ENCODE assay signal across 13 cellular contexts in the genomic region with DNA sequence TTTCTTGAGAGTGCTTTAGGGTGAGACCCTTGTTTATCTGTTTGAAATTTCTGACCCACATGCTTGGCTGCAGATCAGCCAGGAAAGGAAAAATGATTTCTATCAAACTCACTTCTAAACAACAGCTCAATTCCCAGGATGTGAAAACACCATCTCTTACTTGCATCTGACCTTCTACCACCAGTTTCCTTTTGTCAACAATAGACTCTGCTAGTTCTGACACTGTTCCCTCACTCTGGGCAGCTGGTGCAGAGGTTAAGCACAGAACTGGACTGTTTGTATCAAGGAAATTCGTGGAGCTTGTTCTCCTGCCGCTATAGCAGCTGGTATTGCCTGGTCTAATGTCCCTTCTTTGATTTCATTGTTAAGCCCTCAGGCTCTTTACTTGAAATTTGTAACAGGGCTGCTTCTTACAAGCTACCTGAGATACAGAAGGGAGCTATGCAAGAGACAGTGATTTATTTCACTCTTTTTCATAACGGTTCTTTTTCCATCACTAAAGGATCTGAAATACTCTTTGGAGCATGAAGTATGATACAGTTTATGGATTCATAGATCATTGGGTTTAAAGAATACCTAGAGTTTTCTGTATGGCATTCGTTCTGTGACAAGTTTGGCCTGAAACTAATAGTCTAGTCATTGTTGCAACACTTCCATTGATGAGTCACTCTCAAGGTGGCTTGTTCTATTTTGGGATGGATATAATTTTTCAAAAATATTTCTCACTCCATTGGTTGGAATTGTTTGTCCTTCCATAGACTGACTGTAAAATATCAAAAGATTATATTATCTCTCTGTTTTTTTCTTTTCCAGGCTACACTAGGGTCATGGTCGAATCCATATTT.
DNase-seq lines count a peak whose midpoint lies in the region; ATAC-seq and TF ChIP-seq lines count a peak whose summit lies in the region.
"Had no signal": no experiment of that assay in that cellular context is flagged by ENCODE, and none has a peak within 500 bp of the region (broad histone marks: within the 10 kb centered on the region; RNA-seq: fewer than 3 reads in every experiment).

No MANE protein-coding gene starts in this region.

- no peaks in the 10 kb centered on the region for H4K20me1 ChIP-seq in SK-N-SH (ENCODE audit: insufficient read depth)

- CTCF ChIA-PET in SK-N-SH (lab: Yijun Ruan, JAX): interaction anchor here (1.0 to 1.9 kb wide), 2 partner anchors 32 to 1217 kb away, joined by 5 read pairs; no protein-coding TSS in a partner anchor

- H3K4me2 ChIP-seq in SK-N-SH: no peak overlapping the region

- 27% methylated on average over 5 of the region's 5 CpGs for WGBS in SK-N-SH (ENCODE audit: low lambda C conversion rate)

- H3K27me3 Mint-ChIP-seq in stimulated activated naive B cell treated with anti-CD40 and anti-IgM and Interleukin-4, amounts not matched to agents 10 μg/mL and 1 μg/mL and 100 μg/mL, for 72 hours: peaks cover 6 to 14% of the 10 kb centered on the region in 2 donors
- H3K27me3 Mint-ChIP-seq: activated naive CD8-positive, alpha-beta T cell treated with anti-CD3 and anti-CD28 coated beads, Interleukin-2, amount 10 ng/mL, durations not matched to agents 7 days and 5 days had no signal

- H3K9me2 ChIP-seq in SK-N-SH: no peaks in the 10 kb centered on the region

- no peaks in the 10 kb centered on the region for H3K36me3 ChIP-seq in SK-N-SH (replicated peaks in 1 of 2; ENCODE audit: control insufficient read depth in 1 of 2, insufficient read depth in 2 of 2, low read length in 1 of 2)

- H3K4me1 Mint-ChIP-seq in stimulated activated naive B cell treated with anti-CD40 and anti-IgM and Interleukin-4, amounts not matched to agents 10 μg/mL and 1 μg/mL and 100 μg/mL, for 72 hours: no peaks in the 10 kb centered on the region
- H3K4me1 Mint-ChIP-seq: activated naive CD8-positive, alpha-beta T cell treated with anti-CD3 and anti-CD28 coated beads, Interleukin-2, amount 10 ng/mL, durations not matched to agents 7 days and 5 days had no signal

- POLR2A ChIA-PET in SK-N-SH (lab: Yijun Ruan, JAX): no interaction called here

- peak overlapping the region; percentile 32; the same call in 1 of the 2 replicates for H2AFZ ChIP-seq in SK-N-SH (ENCODE audit: low read depth)

- no peak for TF ChIP-seq CTCF in SK-N-SH (IDR thresholded peaks at IDR 0.05)

- no peaks in the 10 kb centered on the region for H3K36me3 Mint-ChIP-seq in stimulated activated naive B cell treated with anti-CD40 and anti-IgM and Interleukin-4, amounts not matched to agents 10 μg/mL and 1 μg/mL and 100 μg/mL, for 72 hours
- H3K36me3 Mint-ChIP-seq: activated naive CD8-positive, alpha-beta T cell treated with anti-CD3 and anti-CD28 coated beads, Interleukin-2, amount 10 ng/mL, durations not matched to agents 7 days and 5 days had no signal

- H3F3A ChIP-seq in SK-N-SH (replicated peaks; ENCODE audit: insufficient read depth): no peaks in the 10 kb centered on the region

- H3K27ac Mint-ChIP-seq in stimulated activated naive B cell treated with anti-CD40 and anti-IgM and Interleukin-4, amounts not matched to agents 10 μg/mL and 1 μg/mL and 100 μg/mL, for 72 hours: no peak overlapping the region
- H3K27ac Mint-ChIP-seq: activated naive CD8-positive, alpha-beta T cell treated with anti-CD3 and anti-CD28 coated beads, Interleukin-2, amount 10 ng/mL, durations not matched to agents 7 days and 5 days had no signal

- no peak overlapping the region for H3K4me3 ChIP-seq in SK-N-SH (ENCODE audit: low read depth in 2 of 2, low read length in 1 of 2)
- H3K4me3 ChIP-seq: skin epidermis had no signal

- no peak for TF ChIP-seq RAD21 in SK-N-SH (IDR thresholded peaks at IDR 0.05; ENCODE audit: low read length)

- H3K4me1 ChIP-seq in SK-N-SH (ENCODE audit: control insufficient read depth in 1 of 2, insufficient read depth in 2 of 2, low read depth in 1 of 2, low read length in 1 of 2): no peaks in the 10 kb centered on the region

- H3K27me3 ChIP-seq in SK-N-SH (ENCODE audit: insufficient read depth): no peaks in the 10 kb centered on the region

- H3K9ac ChIP-seq in SK-N-SH: no peak overlapping the region

- H3K9me3 Mint-ChIP-seq in stimulated activated naive B cell treated with anti-CD40 and anti-IgM and Interleukin-4, amounts not matched to agents 10 μg/mL and 1 μg/mL and 100 μg/mL, for 72 hours: peaks cover 7 to 10% of the 10 kb centered on the region in 2 donors
- H3K9me3 Mint-ChIP-seq: activated naive CD8-positive, alpha-beta T cell treated with anti-CD3 and anti-CD28 coated beads, Interleukin-2, amount 10 ng/mL, durations not matched to agents 7 days and 5 days had no signal

- DNase-seq in SK-N-SH: no peak
- DNase-seq in RPMI7951 (ENCODE audit: low read depth): peak; percentile 35
- DNase-seq in glomerular endothelial cell (ENCODE audit: extremely low read depth, low read depth, low spot score): peak; percentile 83
- DNase-seq in smooth muscle cell of the brain vasculature (ENCODE audit: low read depth, low spot score): peak; percentile 43
- DNase-seq in activated CD8-positive, alpha-beta memory T cell treated with anti-CD3 and anti-CD28 coated beads for 24 hours: no peak
- no peak for DNase-seq in activated naive CD4-positive, alpha-beta T cell treated with Interleukin-2 at 50 U/mL for 16 hours
- no peak for DNase-seq in stimulated activated naive B cell treated with anti-CD40 and anti-IgM and Interleukin-4, amounts not matched to agents 10 μg/mL and 1 μg/mL and 100 μg/mL, for 72 hours
- DNase-seq: activated CD4-positive, alpha-beta T cell treated with anti-CD3 and anti-CD28 coated beads, Interleukin-2, amount 50 U/mL, for 4 hours; activated naive CD8-positive, alpha-beta T cell treated with anti-CD3 and anti-CD28 coated beads, Interleukin-2, amount 10 ng/mL, durations not matched to agents 7 days and 5 days; left cardiac atrium; NCI-H187 treated with DMSO at 0.1 percent for 48 hours had no signal

- H3K4me3 Mint-ChIP-seq in stimulated activated naive B cell treated with anti-CD40 and anti-IgM and Interleukin-4, amounts not matched to agents 10 μg/mL and 1 μg/mL and 100 μg/mL, for 72 hours: no peak overlapping the region
- H3K4me3 Mint-ChIP-seq: activated naive CD8-positive, alpha-beta T cell treated with anti-CD3 and anti-CD28 coated beads, Interleukin-2, amount 10 ng/mL, durations not matched to agents 7 days and 5 days had no signal

- ATAC-seq in SK-N-SH treated with all-trans-retinoic acid at 6 μM for 48 hours: no peak
- no peak for ATAC-seq in stimulated activated naive B cell treated with anti-CD40 and anti-IgM and Interleukin-4, amounts not matched to agents 10 μg/mL and 1 μg/mL and 100 μg/mL, for 72 hours (replicated peaks)

- no peaks in the 10 kb centered on the region for H3K9me3 ChIP-seq in SK-N-SH

- TF ChIP-seq EP300 in SK-N-SH (IDR thresholded peaks at IDR 0.05; ENCODE audit: borderline replicate concordance in 1 of 2, low read depth in 1 of 2, low read length in 1 of 2): no peak

- H3K79me2 ChIP-seq in SK-N-SH (ENCODE audit: insufficient read depth): no peaks in the 10 kb centered on the region

- no peak overlapping the region for H3K27ac ChIP-seq in SK-N-SH (ENCODE audit: low read depth in 2 of 2, low read length in 1 of 2)

TF ChIP-seq in SK-N-SH, 30 proteins besides CTCF, POLR2A, EP300 and RAD21:
- no peak for TF ChIP-seq FOXJ3 (CRISPR knock-in tag; IDR thresholded peaks at IDR 0.05)

TF ChIP-seq in SK-N-SH treated with all-trans-retinoic acid at 6 μM for 48 hours, 23 proteins besides CTCF, POLR2A, EP300 and RAD21 (continues in another document):
- TF ChIP-seq OSR1 (CRISPR knock-in tag; IDR thresholded peaks at IDR 0.05) (no peak), ARNTL (CRISPR knock-in tag; IDR thresholded peaks at IDR 0.05; ENCODE audit: borderline replicate concordance, low read depth) (no peak), ZC3H10 (CRISPR knock-in tag; IDR thresholded peaks at IDR 0.05) (no peak), ZNF8 (CRISPR knock-in tag; IDR thresholded peaks at IDR 0.05) (no peak), ZNF565 (CRISPR knock-in tag; conservative IDR thresholded peaks at IDR 0.05; ENCODE audit: low read depth) (no peak), ISL1 (CRISPR knock-in tag; IDR thresholded peaks at IDR 0.05) (no peak), BACH2 (CRISPR knock-in tag; IDR thresholded peaks at IDR 0.05; ENCODE audit: borderline replicate concordance) (no peak), RARB (CRISPR knock-in tag; IDR thresholded peaks at IDR 0.05) (no peak), ESRRG (CRISPR knock-in tag; IDR thresholded peaks at IDR 0.05) (no peak), TOX (CRISPR knock-in tag; IDR thresholded peaks at IDR 0.05; ENCODE audit: borderline replicate concordance) (no peak)
- TF ChIP-seq, protein P1, sequence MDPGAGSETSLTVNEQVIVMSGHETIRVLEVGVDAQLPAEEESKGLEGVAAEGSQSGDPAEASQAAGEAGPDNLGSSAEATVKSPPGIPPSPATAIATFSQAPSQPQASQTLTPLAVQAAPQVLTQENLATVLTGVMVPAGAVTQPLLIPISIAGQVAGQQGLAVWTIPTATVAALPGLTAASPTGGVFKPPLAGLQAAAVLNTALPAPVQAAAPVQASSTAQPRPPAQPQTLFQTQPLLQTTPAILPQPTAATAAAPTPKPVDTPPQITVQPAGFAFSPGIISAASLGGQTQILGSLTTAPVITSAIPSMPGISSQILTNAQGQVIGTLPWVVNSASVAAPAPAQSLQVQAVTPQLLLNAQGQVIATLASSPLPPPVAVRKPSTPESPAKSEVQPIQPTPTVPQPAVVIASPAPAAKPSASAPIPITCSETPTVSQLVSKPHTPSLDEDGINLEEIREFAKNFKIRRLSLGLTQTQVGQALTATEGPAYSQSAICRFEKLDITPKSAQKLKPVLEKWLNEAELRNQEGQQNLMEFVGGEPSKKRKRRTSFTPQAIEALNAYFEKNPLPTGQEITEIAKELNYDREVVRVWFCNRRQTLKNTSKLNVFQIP (CRISPR knock-in tag; IDR thresholded peaks at IDR 0.05; ENCODE audit: borderline replicate concordance, low read depth): no peak
- TF ChIP-seq, protein P2, sequence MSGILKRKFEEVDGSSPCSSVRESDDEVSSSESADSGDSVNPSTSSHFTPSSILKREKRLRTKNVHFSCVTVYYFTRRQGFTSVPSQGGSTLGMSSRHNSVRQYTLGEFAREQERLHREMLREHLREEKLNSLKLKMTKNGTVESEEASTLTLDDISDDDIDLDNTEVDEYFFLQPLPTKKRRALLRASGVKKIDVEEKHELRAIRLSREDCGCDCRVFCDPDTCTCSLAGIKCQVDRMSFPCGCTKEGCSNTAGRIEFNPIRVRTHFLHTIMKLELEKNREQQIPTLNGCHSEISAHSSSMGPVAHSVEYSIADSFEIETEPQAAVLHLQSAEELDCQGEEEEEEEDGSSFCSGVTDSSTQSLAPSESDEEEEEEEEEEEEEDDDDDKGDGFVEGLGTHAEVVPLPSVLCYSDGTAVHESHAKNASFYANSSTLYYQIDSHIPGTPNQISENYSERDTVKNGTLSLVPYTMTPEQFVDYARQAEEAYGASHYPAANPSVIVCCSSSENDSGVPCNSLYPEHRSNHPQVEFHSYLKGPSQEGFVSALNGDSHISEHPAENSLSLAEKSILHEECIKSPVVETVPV (CRISPR knock-in tag; IDR thresholded peaks at IDR 0.05): no peak

Comparison
In these comparisons a context has a peak if more than half of its experiments do, and no peak if none do; other contexts are left out.
1. DNase-seq: peak in RPMI7951 (single experiment), glomerular endothelial cell (single experiment) and smooth muscle cell of the brain vasculature (single experiment); none in SK-N-SH (single experiment), activated CD8-positive, alpha-beta memory T cell treated with anti-CD3 and anti-CD28 coated beads for 24 hours (single experiment), activated naive CD4-positive, alpha-beta T cell treated with Interleukin-2 at 50 U/mL for 16 hours (single experiment) and stimulated activated naive B cell treated with anti-CD40 and anti-IgM and Interleukin-4, amounts not matched to agents 10 μg/mL and 1 μg/mL and 100 μg/mL, for 72 hours (single experiment).